ENCODE assay signal across 21 cellular contexts in genomic region chr16:65751622-65752598, GRCh38.
"Had no signal": no experiment of that assay in that cellular context is flagged by ENCODE, and none has a peak within 500 bp of the region (broad histone marks: within the 10 kb centered on the region; RNA-seq: fewer than 3 reads in every experiment).

No MANE protein-coding gene starts in this region.

- H3K9me3 Mint-ChIP-seq: activated naive CD8-positive, alpha-beta T cell treated with anti-CD3 and anti-CD28 coated beads for 36 hours; natural killer cell treated with Interleukin-12 subunit alpha and Interleukin-12 subunit beta and Interleukin-15 and Interleukin-18, amount 100 ng/mL, for 72 hours had no signal

- ATAC-seq: activated CD8-positive, alpha-beta T cell treated with anti-CD3 and anti-CD28 coated beads for 36 hours; activated T-helper 17 cell treated with anti-CD3 and anti-CD28 coated beads, Interleukin-2, amount 50 U/mL, for 72 hours; body of pancreas; left cardiac atrium; lower lobe of right lung; T-cell had no signal

- DNase-seq: activated CD4-positive, alpha-beta T cell treated with anti-CD3 and anti-CD28 coated beads for 48 hours; activated CD4-positive, CD25-positive, alpha-beta regulatory T cell; activated CD8-positive, alpha-beta T cell treated with anti-CD3 and anti-CD28 coated beads for 36 hours; activated naive CD4-positive, alpha-beta T cell; activated naive CD8-positive, alpha-beta T cell treated with anti-CD3 and anti-CD28 coated beads for 36 hours; activated T-cell treated with anti-CD3 and anti-CD28 coated beads, Interleukin-2, amount 50 U/mL, for 1 hour; body of pancreas; cortex of kidney; left cardiac atrium; lower lobe of right lung; nucleus accumbens; retina; stimulated activated CD4-positive, alpha-beta T cell treated with anti-CD3 and anti-CD28 coated beads, Interleukin-12 subunit alpha, Interleukin-12 subunit beta, amount 100 ng/mL, for 4 hours; stimulated activated CD4-positive, alpha-beta T cell treated with anti-CD3 and anti-CD28 coated beads, Interleukin-1b, Interleukin-23, amount 100 ng/mL, for 48 hours; stimulated activated CD8-positive, alpha-beta memory T cell treated with anti-CD3 and anti-CD28 coated beads, Interleukin-4, amount 100 ng/mL, for 48 hours; stimulated activated naive CD4-positive, alpha-beta T cell; T-cell; thyroid gland had no signal

- H3K36me3 Mint-ChIP-seq: activated naive CD8-positive, alpha-beta T cell treated with anti-CD3 and anti-CD28 coated beads for 36 hours; natural killer cell treated with Interleukin-12 subunit alpha and Interleukin-12 subunit beta and Interleukin-15 and Interleukin-18, amount 100 ng/mL, for 72 hours; T-cell had no signal

- H3K27me3 Mint-ChIP-seq: activated CD8-positive, alpha-beta T cell treated with anti-CD3 and anti-CD28 coated beads for 36 hours; activated naive CD8-positive, alpha-beta T cell treated with anti-CD3 and anti-CD28 coated beads for 36 hours; activated T-helper 17 cell treated with anti-CD3 and anti-CD28 coated beads, Interleukin-2, amount 50 U/mL, for 72 hours; central memory CD8-positive, alpha-beta T cell; T-cell had no signal

- H3K4me1 Mint-ChIP-seq: activated naive CD8-positive, alpha-beta T cell treated with anti-CD3 and anti-CD28 coated beads for 36 hours; activated T-helper 17 cell treated with anti-CD3 and anti-CD28 coated beads, Interleukin-2, amount 50 U/mL, for 72 hours; central memory CD8-positive, alpha-beta T cell; T-cell had no signal

- H3K4me1 ChIP-seq: body of pancreas, lower lobe of right lung, thyroid gland had no signal

- H3K27ac ChIP-seq: body of pancreas, lower lobe of right lung, thyroid gland had no signal

- H3K9me3 ChIP-seq: body of pancreas, lower lobe of right lung, thyroid gland had no signal

- H3K27me3 ChIP-seq: body of pancreas, thyroid gland had no signal

- H3K36me3 ChIP-seq: lower lobe of right lung, thyroid gland had no signal

- H3K4me3 ChIP-seq: body of pancreas, lower lobe of right lung, thyroid gland had no signal

- H3K4me3 Mint-ChIP-seq: activated CD8-positive, alpha-beta T cell treated with anti-CD3 and anti-CD28 coated beads for 36 hours; activated naive CD8-positive, alpha-beta T cell treated with anti-CD3 and anti-CD28 coated beads for 36 hours; activated T-helper 17 cell treated with anti-CD3 and anti-CD28 coated beads, Interleukin-2, amount 50 U/mL, for 72 hours; central memory CD8-positive, alpha-beta T cell; natural killer cell treated with Interleukin-12 subunit alpha and Interleukin-12 subunit beta and Interleukin-15 and Interleukin-18, amount 100 ng/mL, for 72 hours; T-cell had no signal

- H3K27ac Mint-ChIP-seq: activated CD8-positive, alpha-beta T cell treated with anti-CD3 and anti-CD28 coated beads for 36 hours; activated naive CD8-positive, alpha-beta T cell treated with anti-CD3 and anti-CD28 coated beads for 36 hours; activated T-helper 17 cell treated with anti-CD3 and anti-CD28 coated beads, Interleukin-2, amount 50 U/mL, for 72 hours; natural killer cell treated with Interleukin-12 subunit alpha and Interleukin-12 subunit beta and Interleukin-15 and Interleukin-18, amount 100 ng/mL, for 72 hours; T-cell had no signal
